Comparison of ENCODE assay signal across 1 cellular context in the genomic region with DNA sequence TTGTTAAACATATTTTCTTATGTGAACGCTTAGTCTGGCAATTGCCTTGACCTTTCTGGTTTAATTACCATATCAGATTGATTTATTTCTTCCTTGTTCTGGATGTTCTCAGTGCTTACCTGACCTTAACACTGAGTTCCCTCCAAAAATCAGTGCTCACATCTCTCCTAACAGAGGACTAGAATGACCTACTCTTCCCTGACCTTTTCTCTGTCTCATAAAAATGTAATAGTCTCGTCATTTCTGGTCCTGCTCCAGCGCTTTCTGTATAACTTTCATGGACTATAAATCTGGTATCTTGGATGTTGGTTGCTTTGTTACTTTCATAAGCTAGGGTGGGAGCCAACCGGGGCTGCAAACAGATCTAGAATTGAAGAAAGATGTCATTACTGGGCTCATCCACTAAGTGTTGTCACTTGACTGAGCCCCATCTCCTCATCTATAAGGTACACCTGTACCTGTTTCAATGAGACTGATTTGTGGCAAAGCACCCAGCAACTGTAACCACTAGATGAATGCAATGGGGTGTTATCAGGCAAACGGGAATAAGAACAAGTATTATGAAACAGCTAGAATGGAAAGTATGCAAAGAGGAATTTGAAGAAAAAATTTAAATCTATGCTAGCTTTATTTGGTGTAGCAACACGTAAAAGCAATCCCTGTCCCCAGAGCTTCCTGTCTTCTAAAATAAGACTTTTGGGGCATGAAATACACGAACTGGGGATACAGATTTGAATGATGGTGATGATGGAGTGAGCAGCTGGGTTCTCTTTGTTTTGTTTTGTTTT.
TF ChIP-seq lines count a peak whose summit lies in the region.

No MANE protein-coding gene starts in this region.

TF ChIP-seq in H1, 55 proteins besides CTCF, POLR2A, EP300 and RAD21:
- TF ChIP-seq TBP (IDR thresholded peaks at IDR 0.05; ENCODE audit: low read depth, low read length): no peak
- no peak for TF ChIP-seq POU5F1 (IDR thresholded peaks at IDR 0.05; ENCODE audit: low read depth, low read length)
- TF ChIP-seq RNF2 (IDR thresholded peaks at IDR 0.05; ENCODE audit: borderline replicate concordance, low read depth, low read length, missing control alignments, poor library complexity, severe bottlenecking): no peak
- no peak for TF ChIP-seq MAFK (IDR thresholded peaks at IDR 0.05; ENCODE audit: low read depth, low read length)
- TF ChIP-seq TCF12 (IDR thresholded peaks at IDR 0.05; ENCODE audit: low read depth, low read length): no peak
- no peak for TF ChIP-seq CREB1 (IDR thresholded peaks at IDR 0.05)
- no peak for TF ChIP-seq SP1 (IDR thresholded peaks at IDR 0.05; ENCODE audit: low read depth, low read length)
- TF ChIP-seq ZNF274 (IDR thresholded peaks at IDR 0.05; ENCODE audit: borderline replicate concordance, extremely low read depth, low read length): no peak
- no peak for TF ChIP-seq CHD2 (IDR thresholded peaks at IDR 0.05; ENCODE audit: low read length)
- no peak for TF ChIP-seq HDAC6 (IDR thresholded peaks at IDR 0.05; ENCODE audit: low read depth, low read length)
- no peak for TF ChIP-seq GABPA (IDR thresholded peaks at IDR 0.05; ENCODE audit: borderline replicate concordance, insufficient read depth, low read length)
- TF ChIP-seq, protein P1, sequence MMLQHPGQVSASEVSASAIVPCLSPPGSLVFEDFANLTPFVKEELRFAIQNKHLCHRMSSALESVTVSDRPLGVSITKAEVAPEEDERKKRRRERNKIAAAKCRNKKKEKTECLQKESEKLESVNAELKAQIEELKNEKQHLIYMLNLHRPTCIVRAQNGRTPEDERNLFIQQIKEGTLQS (IDR thresholded peaks at IDR 0.05; ENCODE audit: insufficient read depth, low read depth, low read length): no peak
